In the genomic region with DNA sequence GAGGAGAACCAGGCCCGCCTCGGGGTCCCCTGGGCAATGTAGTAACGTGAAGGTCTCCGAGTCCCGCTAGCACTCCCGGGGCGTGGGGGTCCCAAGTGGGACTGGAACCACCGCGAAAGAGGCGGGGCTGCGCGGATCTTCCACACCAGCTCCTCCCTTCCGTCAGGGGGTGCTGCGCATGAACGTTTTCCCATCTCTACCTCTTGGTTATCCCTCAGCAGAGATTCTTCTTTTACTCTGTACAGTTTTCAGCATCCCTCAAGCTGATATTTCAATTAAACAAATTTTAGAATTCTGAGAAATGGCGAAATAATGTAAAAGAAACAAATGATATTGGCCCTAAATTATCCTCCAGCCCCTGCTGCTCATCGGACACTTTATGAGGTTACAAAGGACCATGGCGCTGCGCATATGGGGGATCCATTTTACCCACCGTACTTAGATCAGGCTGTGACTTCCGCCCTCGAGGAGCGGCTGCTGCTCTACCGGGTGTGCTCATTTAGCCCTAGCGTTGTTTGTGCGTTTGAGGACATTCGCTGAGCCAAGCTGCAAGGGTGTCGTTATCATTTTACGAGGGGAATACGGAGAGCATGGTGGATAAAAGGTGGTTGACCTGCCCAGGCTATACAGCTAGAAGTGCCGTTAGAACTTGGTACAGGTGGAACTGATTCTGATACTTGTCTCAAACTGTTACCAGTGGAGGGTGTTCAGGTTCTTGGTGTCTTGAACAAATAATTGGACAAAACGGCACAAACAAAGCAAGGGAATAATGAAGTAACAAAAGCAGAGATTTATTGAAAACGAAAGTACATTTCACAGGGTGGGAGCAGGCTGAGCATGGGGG, we compare ENCODE assay signal across 8 cellular contexts.
DNase-seq lines count a peak whose midpoint lies in the region; ATAC-seq and TF ChIP-seq lines count a peak whose summit lies in the region.

No MANE protein-coding gene starts in this region.

- peak overlapping the region; percentile 91 to 99 (median 96) for H3K27ac Mint-ChIP-seq in naive thymus-derived CD4-positive, alpha-beta T cell
- peak overlapping the region; percentile 92 for H3K27ac Mint-ChIP-seq in stimulated activated memory B cell treated with anti-CD40 and anti-IgM and Interleukin-4, amounts not matched to agents 10 μg/mL and 1 μg/mL and 100 μg/mL, for 72 hours

- peak overlapping the region; percentile 77 for H3K27ac ChIP-seq in naive thymus-derived CD4-positive, alpha-beta T cell (ENCODE audit: low read depth, low read length)

- H3K9me3 Mint-ChIP-seq in naive thymus-derived CD4-positive, alpha-beta T cell = peaks cover 0 to 8% (median 0%) of the 10 kb centered on the region in 11 donors
- H3K9me3 Mint-ChIP-seq in stimulated activated memory B cell treated with anti-CD40 and anti-IgM and Interleukin-4, amounts not matched to agents 10 μg/mL and 1 μg/mL and 100 μg/mL, for 72 hours = no peaks in the 10 kb centered on the region

- no peaks in the 10 kb centered on the region for H3K9me3 ChIP-seq in naive thymus-derived CD4-positive, alpha-beta T cell (ENCODE audit: control insufficient read depth in 2 of 3, low read length in 3 of 3)

- H3K36me3 ChIP-seq in naive thymus-derived CD4-positive, alpha-beta T cell (ENCODE audit: control insufficient read depth in 2 of 3, insufficient read depth in 3 of 3, low read length in 3 of 3) = no peaks in the 10 kb centered on the region

- ATAC-seq in GM21619 (IDR thresholded peaks at IDR 0.05; ENCODE audit: unreplicated experiment) = peak; percentile 84
- ATAC-seq in naive thymus-derived CD4-positive, alpha-beta T cell = peak; percentile 94
- peak; percentile 95 for ATAC-seq in stimulated activated memory B cell treated with anti-CD40 and anti-IgM and Interleukin-4, amounts not matched to agents 10 μg/mL and 1 μg/mL and 100 μg/mL, for 72 hours

- POLR2A ChIA-PET in naive thymus-derived CD4-positive, alpha-beta T cell (lab: Charles Lee) = interaction anchor here (0.6 to 3.7 kb wide), 13 partner anchors 9 to 555 kb away, joined by 3 to 60 read pairs (median 3); partner anchors contain the start of gene CHD6

- peaks cover 2 to 6% (median 5%) of the 10 kb centered on the region in 5 donors for H3K27me3 Mint-ChIP-seq in naive thymus-derived CD4-positive, alpha-beta T cell
- H3K27me3 Mint-ChIP-seq in stimulated activated memory B cell treated with anti-CD40 and anti-IgM and Interleukin-4, amounts not matched to agents 10 μg/mL and 1 μg/mL and 100 μg/mL, for 72 hours = peaks cover 9% of the 10 kb centered on the region

- no peaks in the 10 kb centered on the region for H3K36me3 Mint-ChIP-seq in naive thymus-derived CD4-positive, alpha-beta T cell
- H3K36me3 Mint-ChIP-seq in stimulated activated memory B cell treated with anti-CD40 and anti-IgM and Interleukin-4, amounts not matched to agents 10 μg/mL and 1 μg/mL and 100 μg/mL, for 72 hours = no peaks in the 10 kb centered on the region

- CTCF ChIA-PET in naive thymus-derived CD4-positive, alpha-beta T cell (lab: Charles Lee) = no interaction called here

- TF ChIP-seq CTCF in fibroblast of mammary gland (conservative IDR thresholded peaks at IDR 0.05; ENCODE audit: control insufficient read depth, insufficient read depth, low read depth, low read length) = peak; percentile 19

- no peaks in the 10 kb centered on the region for H3K27me3 ChIP-seq in naive thymus-derived CD4-positive, alpha-beta T cell (ENCODE audit: control insufficient read depth in 2 of 2, insufficient read depth in 2 of 2, low read length in 2 of 2)

- peak; percentile 88 for DNase-seq in DMS53 treated with DMSO at 0.1 percent for 48 hours (lab: John Stamatoyannopoulos, UW; ENCODE audit: unreplicated experiment)
- DNase-seq in Jurkat, Clone E6-1 (ENCODE audit: low read depth, low spot score) = peak; percentile 94
- DNase-seq in activated T-helper 1 cell treated with Interleukin-2 at 50 U/mL for 16 hours (ENCODE audit: low read depth) = peak; percentile 64
- DNase-seq in fibroblast of mammary gland (ENCODE audit: low read depth) = peak; percentile 89
- DNase-seq in naive thymus-derived CD4-positive, alpha-beta T cell = peak; percentile 59 to 89 (median 83)

- peak overlapping the region; percentile 64 for H3K4me3 ChIP-seq in Jurkat, Clone E6-1 (ENCODE audit: low read length)
- H3K4me3 ChIP-seq in fibroblast of mammary gland (ENCODE audit: control insufficient read depth, low read depth, low read length) = peak overlapping the region; percentile 57
- H3K4me3 ChIP-seq in naive thymus-derived CD4-positive, alpha-beta T cell (ENCODE audit: low read length) = peak overlapping the region; percentile 63

- intact Hi-C loops in naive thymus-derived CD4-positive, alpha-beta T cell (cut with micrococcal nuclease) = loop anchor here (1.0 to 10.0 kb wide), 14 partner anchors 75 to 1899 kb away; partner anchors contain the start of genes CHD6 (in 2 of the 2), PLCG1 (in 2 of the 2), ZHX3 (in 2 of the 2) and IFT52 (in 1 of the 2)

- no peaks in the 10 kb centered on the region for H3K4me1 ChIP-seq in naive thymus-derived CD4-positive, alpha-beta T cell (ENCODE audit: control insufficient read depth in 2 of 2, insufficient read depth in 2 of 2, low read length in 2 of 2)

- peak overlapping the region; percentile 87 to 94 (median 92) for H3K4me3 Mint-ChIP-seq in naive thymus-derived CD4-positive, alpha-beta T cell
- peak overlapping the region; percentile 86 for H3K4me3 Mint-ChIP-seq in stimulated activated memory B cell treated with anti-CD40 and anti-IgM and Interleukin-4, amounts not matched to agents 10 μg/mL and 1 μg/mL and 100 μg/mL, for 72 hours

- peaks cover 6 to 24% (median 20%) of the 10 kb centered on the region in 7 donors for H3K4me1 Mint-ChIP-seq in naive thymus-derived CD4-positive, alpha-beta T cell
- peaks cover 26% of the 10 kb centered on the region for H3K4me1 Mint-ChIP-seq in stimulated activated memory B cell treated with anti-CD40 and anti-IgM and Interleukin-4, amounts not matched to agents 10 μg/mL and 1 μg/mL and 100 μg/mL, for 72 hours

TF ChIP-seq in PFSK-1, 5 proteins besides CTCF, POLR2A, EP300 and RAD21:
- TF ChIP-seq TAF1 (IDR thresholded peaks at IDR 0.05; ENCODE audit: borderline replicate concordance, insufficient read depth, low read length) = peak; percentile 58; the same call in 1 of the 2 replicates
- no peak for TF ChIP-seq FOXP2 (optimal IDR thresholded peaks at IDR 0.05; ENCODE audit: borderline replicate concordance, extremely low read depth, extremely low read length, insufficient read depth)
- TF ChIP-seq, protein P1, sequence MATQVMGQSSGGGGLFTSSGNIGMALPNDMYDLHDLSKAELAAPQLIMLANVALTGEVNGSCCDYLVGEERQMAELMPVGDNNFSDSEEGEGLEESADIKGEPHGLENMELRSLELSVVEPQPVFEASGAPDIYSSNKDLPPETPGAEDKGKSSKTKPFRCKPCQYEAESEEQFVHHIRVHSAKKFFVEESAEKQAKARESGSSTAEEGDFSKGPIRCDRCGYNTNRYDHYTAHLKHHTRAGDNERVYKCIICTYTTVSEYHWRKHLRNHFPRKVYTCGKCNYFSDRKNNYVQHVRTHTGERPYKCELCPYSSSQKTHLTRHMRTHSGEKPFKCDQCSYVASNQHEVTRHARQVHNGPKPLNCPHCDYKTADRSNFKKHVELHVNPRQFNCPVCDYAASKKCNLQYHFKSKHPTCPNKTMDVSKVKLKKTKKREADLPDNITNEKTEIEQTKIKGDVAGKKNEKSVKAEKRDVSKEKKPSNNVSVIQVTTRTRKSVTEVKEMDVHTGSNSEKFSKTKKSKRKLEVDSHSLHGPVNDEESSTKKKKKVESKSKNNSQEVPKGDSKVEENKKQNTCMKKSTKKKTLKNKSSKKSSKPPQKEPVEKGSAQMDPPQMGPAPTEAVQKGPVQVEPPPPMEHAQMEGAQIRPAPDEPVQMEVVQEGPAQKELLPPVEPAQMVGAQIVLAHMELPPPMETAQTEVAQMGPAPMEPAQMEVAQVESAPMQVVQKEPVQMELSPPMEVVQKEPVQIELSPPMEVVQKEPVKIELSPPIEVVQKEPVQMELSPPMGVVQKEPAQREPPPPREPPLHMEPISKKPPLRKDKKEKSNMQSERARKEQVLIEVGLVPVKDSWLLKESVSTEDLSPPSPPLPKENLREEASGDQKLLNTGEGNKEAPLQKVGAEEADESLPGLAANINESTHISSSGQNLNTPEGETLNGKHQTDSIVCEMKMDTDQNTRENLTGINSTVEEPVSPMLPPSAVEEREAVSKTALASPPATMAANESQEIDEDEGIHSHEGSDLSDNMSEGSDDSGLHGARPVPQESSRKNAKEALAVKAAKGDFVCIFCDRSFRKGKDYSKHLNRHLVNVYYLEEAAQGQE (IDR thresholded peaks at IDR 0.05; ENCODE audit: insufficient read depth in 1 of 2, low read depth in 2 of 2, low read length in 2 of 2) = 0 out of 4 replicates have a peak, but pooled peaks of 1 of the 2 experiments have one; percentile 27
- TF ChIP-seq POLR2AphosphoS5 (IDR thresholded peaks at IDR 0.05; ENCODE audit: low read depth, low read length) = peak; percentile 80
- TF ChIP-seq SIN3A (IDR thresholded peaks at IDR 0.05; ENCODE audit: borderline replicate concordance, insufficient read depth, low read length) = peak; percentile 72; the same call in 1 of the 2 replicates

Comparison
In these comparisons a context has a peak if more than half of its experiments do, and no peak if none do; other contexts are left out.
1. Peak in every context shown above with its lines: DNase-seq, ATAC-seq, H3K4me3 ChIP-seq and H3K27ac ChIP-seq.